ENCODE assay signal across 1 cellular context in the genomic region with DNA sequence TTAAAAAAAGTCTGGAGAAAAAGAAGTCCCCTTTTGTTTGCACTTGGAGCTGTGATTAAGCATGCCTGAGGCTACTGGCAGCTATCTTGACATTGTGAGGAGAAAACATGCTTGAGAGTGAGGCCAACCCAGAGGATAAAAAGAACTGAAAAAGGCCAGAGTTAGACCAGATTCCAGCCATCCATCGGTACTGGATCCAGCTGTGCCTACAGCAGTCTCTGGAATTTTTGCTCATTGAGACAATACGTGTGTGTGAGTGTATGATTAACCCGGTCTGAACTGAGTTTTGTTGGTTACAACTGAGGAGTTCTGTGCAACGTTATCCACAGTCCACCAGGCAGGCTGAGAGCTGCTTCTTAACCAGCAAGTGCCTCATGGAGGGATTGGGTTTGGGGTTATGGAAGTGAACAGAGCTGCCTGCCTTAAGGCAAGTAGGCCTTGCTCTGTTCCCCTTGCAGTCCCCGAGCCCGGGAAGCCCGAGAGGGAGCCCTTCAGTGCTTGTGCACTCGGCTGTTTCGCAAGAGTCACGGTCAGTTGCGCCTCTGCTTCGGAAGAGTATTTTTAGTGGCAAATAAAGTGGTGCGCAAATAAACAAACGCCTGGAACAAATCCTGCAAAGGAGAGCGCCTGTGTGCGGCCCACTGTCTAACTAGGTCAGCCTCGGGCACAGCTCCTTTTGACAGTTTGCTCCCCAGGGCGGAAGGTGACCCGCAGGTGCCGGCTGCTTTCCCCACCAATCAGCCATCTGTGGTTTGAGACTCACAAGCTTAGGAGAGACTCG.
TF ChIP-seq lines count a peak whose summit lies in the region.

No MANE protein-coding gene starts in this region.

TF ChIP-seq in HepG2, 621 proteins besides CTCF, POLR2A, EP300 and RAD21 (continues in another document):
- TF ChIP-seq ZNF580 (CRISPR knock-in tag; IDR thresholded peaks at IDR 0.05; ENCODE audit: borderline replicate concordance, low read depth): peak; percentile 44; the same call in 1 of the 2 replicates
- TF ChIP-seq FOXP1 (IDR thresholded peaks at IDR 0.05): no peak
- 0 out of 2 replicates have a peak, but pooled peaks have one; percentile 32 for TF ChIP-seq FOXP1 (CRISPR knock-in tag; IDR thresholded peaks at IDR 0.05)
- TF ChIP-seq ATF7-NPFF (CRISPR knock-in tag; IDR thresholded peaks at IDR 0.05; ENCODE audit: low read depth): no peak
- 0 out of 2 replicates have a peak, but pooled peaks have one; percentile 22 for TF ChIP-seq KAT8 (CRISPR knock-in tag; IDR thresholded peaks at IDR 0.05)
- TF ChIP-seq KDM5B (CRISPR knock-in tag; IDR thresholded peaks at IDR 0.05; ENCODE audit: borderline replicate concordance): 0 out of 2 replicates have a peak, but pooled peaks have one; percentile 47
- TF ChIP-seq ZNF629 (CRISPR knock-in tag; conservative IDR thresholded peaks at IDR 0.05): no peak
- TF ChIP-seq, protein P1, sequence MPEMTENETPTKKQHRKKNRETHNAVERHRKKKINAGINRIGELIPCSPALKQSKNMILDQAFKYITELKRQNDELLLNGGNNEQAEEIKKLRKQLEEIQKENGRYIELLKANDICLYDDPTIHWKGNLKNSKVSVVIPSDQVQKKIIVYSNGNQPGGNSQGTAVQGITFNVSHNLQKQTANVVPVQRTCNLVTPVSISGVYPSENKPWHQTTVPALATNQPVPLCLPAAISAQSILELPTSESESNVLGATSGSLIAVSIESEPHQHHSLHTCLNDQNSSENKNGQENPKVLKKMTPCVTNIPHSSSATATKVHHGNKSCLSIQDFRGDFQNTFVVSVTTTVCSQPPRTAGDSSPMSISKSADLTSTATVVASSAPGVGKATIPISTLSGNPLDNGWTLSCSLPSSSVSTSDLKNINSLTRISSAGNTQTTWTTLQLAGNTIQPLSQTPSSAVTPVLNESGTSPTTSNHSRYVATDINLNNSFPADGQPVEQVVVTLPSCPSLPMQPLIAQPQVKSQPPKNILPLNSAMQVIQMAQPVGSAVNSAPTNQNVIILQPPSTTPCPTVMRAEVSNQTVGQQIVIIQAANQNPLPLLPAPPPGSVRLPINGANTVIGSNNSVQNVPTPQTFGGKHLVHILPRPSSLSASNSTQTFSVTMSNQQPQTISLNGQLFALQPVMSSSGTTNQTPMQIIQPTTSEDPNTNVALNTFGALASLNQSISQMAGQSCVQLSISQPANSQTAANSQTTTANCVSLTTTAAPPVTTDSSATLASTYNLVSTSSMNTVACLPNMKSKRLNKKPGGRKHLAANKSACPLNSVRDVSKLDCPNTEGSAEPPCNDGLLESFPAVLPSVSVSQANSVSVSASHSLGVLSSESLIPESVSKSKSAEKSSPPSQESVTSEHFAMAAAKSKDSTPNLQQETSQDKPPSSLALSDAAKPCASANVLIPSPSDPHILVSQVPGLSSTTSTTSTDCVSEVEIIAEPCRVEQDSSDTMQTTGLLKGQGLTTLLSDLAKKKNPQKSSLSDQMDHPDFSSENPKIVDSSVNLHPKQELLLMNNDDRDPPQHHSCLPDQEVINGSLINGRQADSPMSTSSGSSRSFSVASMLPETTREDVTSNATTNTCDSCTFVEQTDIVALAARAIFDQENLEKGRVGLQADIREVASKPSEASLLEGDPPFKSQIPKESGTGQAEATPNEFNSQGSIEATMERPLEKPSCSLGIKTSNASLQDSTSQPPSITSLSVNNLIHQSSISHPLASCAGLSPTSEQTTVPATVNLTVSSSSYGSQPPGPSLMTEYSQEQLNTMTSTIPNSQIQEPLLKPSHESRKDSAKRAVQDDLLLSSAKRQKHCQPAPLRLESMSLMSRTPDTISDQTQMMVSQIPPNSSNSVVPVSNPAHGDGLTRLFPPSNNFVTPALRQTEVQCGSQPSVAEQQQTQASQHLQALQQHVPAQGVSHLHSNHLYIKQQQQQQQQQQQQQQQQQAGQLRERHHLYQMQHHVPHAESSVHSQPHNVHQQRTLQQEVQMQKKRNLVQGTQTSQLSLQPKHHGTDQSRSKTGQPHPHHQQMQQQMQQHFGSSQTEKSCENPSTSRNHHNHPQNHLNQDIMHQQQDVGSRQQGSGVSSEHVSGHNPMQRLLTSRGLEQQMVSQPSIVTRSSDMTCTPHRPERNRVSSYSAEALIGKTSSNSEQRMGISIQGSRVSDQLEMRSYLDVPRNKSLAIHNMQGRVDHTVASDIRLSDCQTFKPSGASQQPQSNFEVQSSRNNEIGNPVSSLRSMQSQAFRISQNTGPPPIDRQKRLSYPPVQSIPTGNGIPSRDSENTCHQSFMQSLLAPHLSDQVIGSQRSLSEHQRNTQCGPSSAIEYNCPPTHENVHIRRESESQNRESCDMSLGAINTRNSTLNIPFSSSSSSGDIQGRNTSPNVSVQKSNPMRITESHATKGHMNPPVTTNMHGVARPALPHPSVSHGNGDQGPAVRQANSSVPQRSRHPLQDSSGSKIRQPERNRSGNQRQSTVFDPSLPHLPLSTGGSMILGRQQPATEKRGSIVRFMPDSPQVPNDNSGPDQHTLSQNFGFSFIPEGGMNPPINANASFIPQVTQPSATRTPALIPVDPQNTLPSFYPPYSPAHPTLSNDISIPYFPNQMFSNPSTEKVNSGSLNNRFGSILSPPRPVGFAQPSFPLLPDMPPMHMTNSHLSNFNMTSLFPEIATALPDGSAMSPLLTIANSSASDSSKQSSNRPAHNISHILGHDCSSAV (CRISPR knock-in tag; IDR thresholded peaks at IDR 0.05; ENCODE audit: borderline replicate concordance): no peak
- no peak for TF ChIP-seq KLF15 (CRISPR knock-in tag; IDR thresholded peaks at IDR 0.05; ENCODE audit: borderline replicate concordance)
- TF ChIP-seq AFF4 (CRISPR knock-in tag; IDR thresholded peaks at IDR 0.05): no peak
- no peak for TF ChIP-seq FOSL2 (CRISPR knock-in tag; IDR thresholded peaks at IDR 0.05)
- TF ChIP-seq KDM2A (CRISPR knock-in tag; IDR thresholded peaks at IDR 0.05; ENCODE audit: borderline replicate concordance, low read depth): peak; percentile 11; the same call in 1 of the 2 replicates
- TF ChIP-seq, protein P2, sequence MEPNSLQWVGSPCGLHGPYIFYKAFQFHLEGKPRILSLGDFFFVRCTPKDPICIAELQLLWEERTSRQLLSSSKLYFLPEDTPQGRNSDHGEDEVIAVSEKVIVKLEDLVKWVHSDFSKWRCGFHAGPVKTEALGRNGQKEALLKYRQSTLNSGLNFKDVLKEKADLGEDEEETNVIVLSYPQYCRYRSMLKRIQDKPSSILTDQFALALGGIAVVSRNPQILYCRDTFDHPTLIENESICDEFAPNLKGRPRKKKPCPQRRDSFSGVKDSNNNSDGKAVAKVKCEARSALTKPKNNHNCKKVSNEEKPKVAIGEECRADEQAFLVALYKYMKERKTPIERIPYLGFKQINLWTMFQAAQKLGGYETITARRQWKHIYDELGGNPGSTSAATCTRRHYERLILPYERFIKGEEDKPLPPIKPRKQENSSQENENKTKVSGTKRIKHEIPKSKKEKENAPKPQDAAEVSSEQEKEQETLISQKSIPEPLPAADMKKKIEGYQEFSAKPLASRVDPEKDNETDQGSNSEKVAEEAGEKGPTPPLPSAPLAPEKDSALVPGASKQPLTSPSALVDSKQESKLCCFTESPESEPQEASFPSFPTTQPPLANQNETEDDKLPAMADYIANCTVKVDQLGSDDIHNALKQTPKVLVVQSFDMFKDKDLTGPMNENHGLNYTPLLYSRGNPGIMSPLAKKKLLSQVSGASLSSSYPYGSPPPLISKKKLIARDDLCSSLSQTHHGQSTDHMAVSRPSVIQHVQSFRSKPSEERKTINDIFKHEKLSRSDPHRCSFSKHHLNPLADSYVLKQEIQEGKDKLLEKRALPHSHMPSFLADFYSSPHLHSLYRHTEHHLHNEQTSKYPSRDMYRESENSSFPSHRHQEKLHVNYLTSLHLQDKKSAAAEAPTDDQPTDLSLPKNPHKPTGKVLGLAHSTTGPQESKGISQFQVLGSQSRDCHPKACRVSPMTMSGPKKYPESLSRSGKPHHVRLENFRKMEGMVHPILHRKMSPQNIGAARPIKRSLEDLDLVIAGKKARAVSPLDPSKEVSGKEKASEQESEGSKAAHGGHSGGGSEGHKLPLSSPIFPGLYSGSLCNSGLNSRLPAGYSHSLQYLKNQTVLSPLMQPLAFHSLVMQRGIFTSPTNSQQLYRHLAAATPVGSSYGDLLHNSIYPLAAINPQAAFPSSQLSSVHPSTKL (CRISPR knock-in tag; IDR thresholded peaks at IDR 0.05): peak; percentile 30; the same call in 1 of the 2 replicates
- peak; percentile 98 for TF ChIP-seq ZNF329 (CRISPR knock-in tag; IDR thresholded peaks at IDR 0.05; ENCODE audit: low read depth)
- peak; percentile 84 for TF ChIP-seq CEBPG (CRISPR knock-in tag; IDR thresholded peaks at IDR 0.05)
- TF ChIP-seq ZMYM4 (CRISPR knock-in tag; IDR thresholded peaks at IDR 0.05): peak; percentile 43; the same call in 1 of the 2 replicates
- 0 out of 2 replicates have a peak, but pooled peaks have one; percentile 30 for TF ChIP-seq ZNF644 (CRISPR knock-in tag; IDR thresholded peaks at IDR 0.05; ENCODE audit: low read depth)
- peak; percentile 65 for TF ChIP-seq GATAD2A (CRISPR knock-in tag; IDR thresholded peaks at IDR 0.05)
- TF ChIP-seq, protein P3, sequence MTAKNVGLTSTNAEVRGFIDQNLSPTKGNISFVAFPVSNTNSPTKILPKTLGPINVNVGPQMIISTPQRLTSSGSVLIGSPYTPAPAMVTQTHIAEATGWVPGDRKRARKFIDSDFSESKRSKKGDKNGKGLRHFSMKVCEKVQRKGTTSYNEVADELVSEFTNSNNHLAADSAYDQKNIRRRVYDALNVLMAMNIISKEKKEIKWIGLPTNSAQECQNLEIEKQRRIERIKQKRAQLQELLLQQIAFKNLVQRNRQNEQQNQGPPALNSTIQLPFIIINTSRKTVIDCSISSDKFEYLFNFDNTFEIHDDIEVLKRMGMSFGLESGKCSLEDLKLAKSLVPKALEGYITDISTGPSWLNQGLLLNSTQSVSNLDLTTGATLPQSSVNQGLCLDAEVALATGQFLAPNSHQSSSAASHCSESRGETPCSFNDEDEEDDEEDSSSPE (CRISPR knock-in tag; IDR thresholded peaks at IDR 0.05): peak; percentile 44; the same call in 1 of the 2 replicates
- no peak for TF ChIP-seq SOX6 (IDR thresholded peaks at IDR 0.05)
- TF ChIP-seq SOX6 (CRISPR knock-in tag; IDR thresholded peaks at IDR 0.05): peak; percentile 72
- TF ChIP-seq, protein P4, sequence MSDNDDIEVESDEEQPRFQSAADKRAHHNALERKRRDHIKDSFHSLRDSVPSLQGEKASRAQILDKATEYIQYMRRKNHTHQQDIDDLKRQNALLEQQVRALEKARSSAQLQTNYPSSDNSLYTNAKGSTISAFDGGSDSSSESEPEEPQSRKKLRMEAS (IDR thresholded peaks at IDR 0.05): 0 out of 2 replicates have a peak, but pooled peaks have one; percentile 12
- TF ChIP-seq ISL2 (CRISPR knock-in tag; IDR thresholded peaks at IDR 0.05): no peak
- TF ChIP-seq ZNF547 (CRISPR knock-in tag; IDR thresholded peaks at IDR 0.05): 0 out of 2 replicates have a peak, but pooled peaks have one; percentile 51
- TF ChIP-seq, protein P5, sequence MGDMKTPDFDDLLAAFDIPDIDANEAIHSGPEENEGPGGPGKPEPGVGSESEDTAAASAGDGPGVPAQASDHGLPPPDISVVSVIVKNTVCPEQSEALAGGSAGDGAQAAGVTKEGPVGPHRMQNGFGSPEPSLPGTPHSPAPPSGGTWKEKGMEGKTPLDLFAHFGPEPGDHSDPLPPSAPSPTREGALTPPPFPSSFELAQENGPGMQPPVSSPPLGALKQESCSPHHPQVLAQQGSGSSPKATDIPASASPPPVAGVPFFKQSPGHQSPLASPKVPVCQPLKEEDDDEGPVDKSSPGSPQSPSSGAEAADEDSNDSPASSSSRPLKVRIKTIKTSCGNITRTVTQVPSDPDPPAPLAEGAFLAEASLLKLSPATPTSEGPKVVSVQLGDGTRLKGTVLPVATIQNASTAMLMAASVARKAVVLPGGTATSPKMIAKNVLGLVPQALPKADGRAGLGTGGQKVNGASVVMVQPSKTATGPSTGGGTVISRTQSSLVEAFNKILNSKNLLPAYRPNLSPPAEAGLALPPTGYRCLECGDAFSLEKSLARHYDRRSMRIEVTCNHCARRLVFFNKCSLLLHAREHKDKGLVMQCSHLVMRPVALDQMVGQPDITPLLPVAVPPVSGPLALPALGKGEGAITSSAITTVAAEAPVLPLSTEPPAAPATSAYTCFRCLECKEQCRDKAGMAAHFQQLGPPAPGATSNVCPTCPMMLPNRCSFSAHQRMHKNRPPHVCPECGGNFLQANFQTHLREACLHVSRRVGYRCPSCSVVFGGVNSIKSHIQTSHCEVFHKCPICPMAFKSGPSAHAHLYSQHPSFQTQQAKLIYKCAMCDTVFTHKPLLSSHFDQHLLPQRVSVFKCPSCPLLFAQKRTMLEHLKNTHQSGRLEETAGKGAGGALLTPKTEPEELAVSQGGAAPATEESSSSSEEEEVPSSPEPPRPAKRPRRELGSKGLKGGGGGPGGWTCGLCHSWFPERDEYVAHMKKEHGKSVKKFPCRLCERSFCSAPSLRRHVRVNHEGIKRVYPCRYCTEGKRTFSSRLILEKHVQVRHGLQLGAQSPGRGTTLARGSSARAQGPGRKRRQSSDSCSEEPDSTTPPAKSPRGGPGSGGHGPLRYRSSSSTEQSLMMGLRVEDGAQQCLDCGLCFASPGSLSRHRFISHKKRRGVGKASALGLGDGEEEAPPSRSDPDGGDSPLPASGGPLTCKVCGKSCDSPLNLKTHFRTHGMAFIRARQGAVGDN (CRISPR knock-in tag; IDR thresholded peaks at IDR 0.05): peak; percentile 47
- TF ChIP-seq, protein P6, sequence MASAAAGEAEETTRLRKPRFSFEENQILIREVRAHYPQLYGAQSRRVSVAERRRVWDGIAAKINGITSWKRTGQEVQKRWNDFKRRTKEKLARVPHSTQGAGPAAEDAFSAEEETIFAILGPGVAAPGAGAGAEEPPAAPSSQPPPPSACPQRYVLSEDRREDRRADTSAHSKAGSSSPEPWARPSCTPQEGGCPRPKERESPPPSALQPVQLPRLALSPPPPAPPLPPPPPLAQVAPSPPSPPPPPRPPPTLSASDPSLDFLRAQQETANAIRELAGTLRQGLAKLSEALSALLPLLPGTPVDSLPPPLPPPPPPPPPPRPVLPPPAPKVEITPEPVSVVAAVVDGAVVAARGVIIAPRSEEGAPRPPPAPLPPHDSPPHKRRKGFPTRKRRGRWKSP (CRISPR knock-in tag; IDR thresholded peaks at IDR 0.05): peak; percentile 43; the same call in 1 of the 2 replicates
